ENCODE assay signal across 8 cellular contexts in genomic region chr1:28928306-28928987, GRCh38. TPM values are rescaled to one million over a fixed set of nuclear protein-coding genes. Genes with fewer than 3 reads are reported as not detected.
DNase-seq lines count a peak whose midpoint lies in the region; ATAC-seq, FAIRE-seq and TF ChIP-seq lines count a peak whose summit lies in the region.

No MANE protein-coding gene starts in this region.

- H3K9me1 ChIP-seq in K562 (ENCODE audit: control insufficient read depth, insufficient read depth, low read length), result no peaks in the 10 kb centered on the region

- no peaks in the 10 kb centered on the region for H3K9me2 ChIP-seq in MM.1S (replicated peaks; ENCODE audit: insufficient read depth, low read length)

- H3K4me2 ChIP-seq in MM.1S (ENCODE audit: low read depth, low read length) (peak overlapping the region; percentile 84), K562 (ENCODE audit: insufficient read depth, low read length) (peak overlapping the region; percentile 63)

- H3K27ac Mint-ChIP-seq in CD8-positive, alpha-beta memory T cell, result peak overlapping the region; percentile 16 to 98 (median 84)
- H3K27ac Mint-ChIP-seq in naive thymus-derived CD8-positive, alpha-beta T cell, result peak overlapping the region; percentile 15 to 97 (median 88)

- ATAC-seq in K562 (peak; percentile 35), esophagus mucosa (no peak)
- ATAC-seq in naive thymus-derived CD8-positive, alpha-beta T cell, result peak; percentile 50 to 66

- H3F3A ChIP-seq in MM.1S (ENCODE audit: insufficient read depth, low read length), result peaks cover 31% of the 10 kb centered on the region

- TF ChIP-seq POLR2A in K562 (conservative IDR thresholded peaks at IDR 0.05), result no peak

- H2AFZ ChIP-seq in MM.1S (ENCODE audit: low read length) (no peak overlapping the region), K562 (ENCODE audit: low read depth, low read length) (no peak overlapping the region)

- in situ Hi-C loops in K562 (cut with MboI), result no loop called here

- H3K4me1 Mint-ChIP-seq in CD8-positive, alpha-beta memory T cell, result peaks cover 69 to 89% (median 82%) of the 10 kb centered on the region in 3 donors
- peaks cover 29 to 86% (median 70%) of the 10 kb centered on the region in 4 donors for H3K4me1 Mint-ChIP-seq in naive thymus-derived CD8-positive, alpha-beta T cell

- no peak for TF ChIP-seq CTCF in MM.1S (IDR thresholded peaks at IDR 0.05; ENCODE audit: low read length)
- TF ChIP-seq CTCF in K562 (IDR thresholded peaks at IDR 0.05 in 2 of 3, conservative IDR thresholded peaks at IDR 0.05 in 1 of 3; ENCODE audit: insufficient read depth in 2 of 3, low read depth in 1 of 3, low read length in 3 of 3), result no peak

- peaks cover 90% of the 10 kb centered on the region for H3K4me1 ChIP-seq in CD8-positive, alpha-beta memory T cell (ENCODE audit: insufficient read depth, low read length)
- H3K4me1 ChIP-seq in MM.1S (ENCODE audit: low read length) (peaks cover 33% of the 10 kb centered on the region), K562 (replicated peaks in 1 of 2; ENCODE audit: control insufficient read depth in 2 of 2, insufficient read depth in 2 of 2, low read length in 2 of 2) (peaks cover 34 to 37% of the 10 kb centered on the region in 2 experiments; a peak in 4 of 5 replicates)

- H3K4me3 ChIP-seq in CD8-positive, alpha-beta memory T cell (ENCODE audit: low read length), result peak overlapping the region; percentile 23
- H3K4me3 ChIP-seq in MM.1S (ENCODE audit: low read length), result peak overlapping the region; percentile 33; the same call in 1 of the 2 replicates
- no peak overlapping the region for H3K4me3 ChIP-seq in K562

- intact Hi-C loops in K562 (cut with micrococcal nuclease), result loop anchor here (5.0 kb wide), 1 partner anchor 104 kb away; no protein-coding TSS in a partner anchor

- H3K9me3 Mint-ChIP-seq in CD8-positive, alpha-beta memory T cell, result no peaks in the 10 kb centered on the region
- no peaks in the 10 kb centered on the region for H3K9me3 Mint-ChIP-seq in naive thymus-derived CD8-positive, alpha-beta T cell

- TF ChIP-seq EP300 in K562 (IDR thresholded peaks at IDR 0.05; ENCODE audit: low read length), result peak; percentile 73

- peaks cover 83% of the 10 kb centered on the region for H3K79me2 ChIP-seq in MM.1S (ENCODE audit: low read length)
- H3K79me2 ChIP-seq in K562 (ENCODE audit: control insufficient read depth, insufficient read depth, low read length), result peaks cover 97% of the 10 kb centered on the region

- no peaks in the 10 kb centered on the region for H3K36me3 ChIP-seq in CD8-positive, alpha-beta memory T cell (ENCODE audit: insufficient read depth, low read length)
- H3K36me3 ChIP-seq in MM.1S (replicated peaks; ENCODE audit: insufficient read depth, low read length), result no peaks in the 10 kb centered on the region
- H3K36me3 ChIP-seq in K562 (ENCODE audit: control insufficient read depth, insufficient read depth, low read length), result peaks cover 4% of the 10 kb centered on the region; the same call in 2 of the 3 replicates

- DNase-seq in CD8-positive, alpha-beta memory T cell, result peak in 2 of 5 donors; percentile 37 to 39
- DNase-seq in MM.1S, result no peak
- DNase-seq in K562 (ENCODE audit: extremely low read depth in 1 of 4, low spot score in 3 of 4), result peak in 3 of 4 experiments; percentile 38 to 52 (median 47)
- DNase-seq in naive thymus-derived CD8-positive, alpha-beta T cell, result peak in 3 of 10 donors; percentile 11 to 22 (median 16)
- DNase-seq in Ammon's horn (ENCODE audit: low spot score), result no peak
- DNase-seq in substantia nigra (lab: John Stamatoyannopoulos, UW), result no peak
- no peak for DNase-seq in NOMO-1 treated with dmso at 0.1 percent for 144 hours (lab: John Stamatoyannopoulos, UW; ENCODE audit: unreplicated experiment)

- H3K4me3 Mint-ChIP-seq in CD8-positive, alpha-beta memory T cell, result peak overlapping the region; percentile 55 to 76 (median 73)
- H3K4me3 Mint-ChIP-seq in naive thymus-derived CD8-positive, alpha-beta T cell, result peak overlapping the region; percentile 45 to 79 (median 70)

- POLR2A ChIA-PET in CD8-positive, alpha-beta memory T cell (lab: Charles Lee), result interaction anchor here (0.9 kb wide), 1 partner anchor 55 kb away, joined by 3 read pairs; no protein-coding TSS in a partner anchor
- POLR2A ChIA-PET in K562 (lab: Yijun Ruan, JAX), result interaction anchor here (1.2 to 5.2 kb wide), 9 partner anchors 10 to 279 kb away, joined by 3 to 35 read pairs (median 9); partner anchors contain the start of genes EPB41 and RNU11
- POLR2A ChIA-PET in naive thymus-derived CD8-positive, alpha-beta T cell (lab: Charles Lee), result interaction anchor here (1.1 to 5.9 kb wide), 4 partner anchors 10 to 253 kb away, joined by 3 to 61 read pairs (median 4); partner anchors contain the start of genes EPB41, SRSF4 and YTHDF2

- H3K27me3 ChIP-seq in CD8-positive, alpha-beta memory T cell (ENCODE audit: insufficient read depth, low read length, poor library complexity, severe bottlenecking), result no peaks in the 10 kb centered on the region
- H3K27me3 ChIP-seq in MM.1S (replicated peaks; ENCODE audit: insufficient read depth, low read length), result no peaks in the 10 kb centered on the region
- no peaks in the 10 kb centered on the region for H3K27me3 ChIP-seq in K562 (ENCODE audit: control insufficient read depth in 2 of 2, insufficient read depth in 2 of 2, low read length in 2 of 2)

- 3% methylated on average over 2 of the region's 2 CpGs for WGBS in K562 (ENCODE audit: insufficient coverage, low coverage, missing lambda C conversion rate)

- no peaks in the 10 kb centered on the region for H3K9me3 ChIP-seq in CD8-positive, alpha-beta memory T cell (ENCODE audit: low read length)
- H3K9me3 ChIP-seq in MM.1S (replicated peaks; ENCODE audit: insufficient read depth, low read length), result no peaks in the 10 kb centered on the region
- no peaks in the 10 kb centered on the region for H3K9me3 ChIP-seq in K562 (replicated peaks; ENCODE audit: control insufficient read depth, insufficient read depth, low read depth, low read length)

- H4K20me1 ChIP-seq in MM.1S (ENCODE audit: insufficient read depth, low read length), result peaks cover 4% of the 10 kb centered on the region; the same call in 1 of the 2 replicates
- no peaks in the 10 kb centered on the region for H4K20me1 ChIP-seq in K562 (replicated peaks; ENCODE audit: control insufficient read depth, insufficient read depth, low read length)

- H3K36me3 Mint-ChIP-seq in CD8-positive, alpha-beta memory T cell, result peaks cover 0 to 3% (median 2%) of the 10 kb centered on the region in 3 donors
- H3K36me3 Mint-ChIP-seq in naive thymus-derived CD8-positive, alpha-beta T cell, result peaks cover 0 to 2% (median under 1%) of the 10 kb centered on the region in 3 donors

- H3K27ac ChIP-seq in CD8-positive, alpha-beta memory T cell (ENCODE audit: low read depth, low read length), result peak overlapping the region; percentile 57
- H3K27ac ChIP-seq in MM.1S (ENCODE audit: low read length), result peak overlapping the region; percentile 72; the same call in 1 of the 2 replicates
- H3K27ac ChIP-seq in K562 (ENCODE audit: extremely low read depth, low read depth, low read length), result peak overlapping the region; percentile 86
- H3K27ac ChIP-seq in substantia nigra (ENCODE audit: low read depth, low read length, poor library complexity, severe bottlenecking), result no peak overlapping the region

- peak; percentile 11 for FAIRE-seq in K562 (lab: Jason Lieb, UNC)

- no peak for TF ChIP-seq RAD21 in K562 (CRISPR knock-in tag; conservative IDR thresholded peaks at IDR 0.05 in 1 of 2, IDR thresholded peaks at IDR 0.05 in 1 of 2)

- BruUV-seq in K562 (replicated peaks; lab: Mats Ljungman, UMichigan), result no TSS peak

- CTCF ChIA-PET in CD8-positive, alpha-beta memory T cell (lab: Charles Lee), result interaction anchor here (3.2 kb wide), 1 partner anchor 14 kb away, joined by 11 read pairs; the partner anchor contains the start of gene EPB41
- CTCF ChIA-PET in K562 (lab: Yijun Ruan, JAX; ENCODE audit: low intra/inter-chr PET ratio), result no interaction called here

- no peaks in the 10 kb centered on the region for H3K27me3 Mint-ChIP-seq in CD8-positive, alpha-beta memory T cell
- no peaks in the 10 kb centered on the region for H3K27me3 Mint-ChIP-seq in naive thymus-derived CD8-positive, alpha-beta T cell

- H3K9ac ChIP-seq in MM.1S (ENCODE audit: low read length) (peak overlapping the region; percentile 24; the same call in 1 of the 2 replicates), K562 (ENCODE audit: insufficient read depth in 1 of 2, low read depth in 2 of 2, low read length in 2 of 2) (peak overlapping the region in 1 of 2 experiments; percentile 68; a peak in 2 of 4 replicates)

TF ChIP-seq in K562, 482 proteins besides CTCF, POLR2A, EP300 and RAD21 (continues in another document):
- TF ChIP-seq KAT7 (CRISPR knock-in tag; IDR thresholded peaks at IDR 0.05; ENCODE audit: borderline replicate concordance) (no peak), FOXK1 (CRISPR knock-in tag; IDR thresholded peaks at IDR 0.05; ENCODE audit: borderline replicate concordance) (no peak), SRSF7 (optimal IDR thresholded peaks at IDR 0.05; ENCODE audit: low read depth, low read length) (no peak), MTF1 (CRISPR knock-in tag; IDR thresholded peaks at IDR 0.05; ENCODE audit: borderline replicate concordance) (no peak), GABPA (tag; conservative IDR thresholded peaks at IDR 0.05; ENCODE audit: low read depth) (0 out of 2 replicates have a peak, but pooled peaks have one; percentile 6), PHF8 (IDR thresholded peaks at IDR 0.05; ENCODE audit: borderline replicate concordance, low read length) (no peak)

RNA-seq across cellular contexts. Expression of gene EPB41, which starts 14.1 kb away (rescaled TPM):
- total RNA-seq in CD8-positive, alpha-beta memory T cell, result 10 to 100 TPM; 89.9 to 93.6 TPM
- polyA plus RNA-seq in CD8-positive, alpha-beta memory T cell, result 96.2 TPM
- total RNA-seq in K562 (2011; cell fraction: chromatin; rRNA removed; ENCODE audit: low replicate concordance), result 277 and 637 TPM in 2 replicates
- total RNA-seq in K562 (2011; cell fraction: nucleolus; rRNA removed), result 152 and 208 TPM in 2 replicates
- 354 and 569 TPM in 2 replicates for total RNA-seq in K562 (2011; cell fraction: nucleoplasm; rRNA removed)
- total RNA-seq in K562 (2014; rRNA removed) (141 and 146 TPM in 2 replicates), K562 (2014; rRNA removed; fragmentation: Illumina TruSeq; extraction: Trizol) (169 and 175 TPM in 2 replicates), K562 (2015; rRNA removed; fragmentation: Illumina TruSeq; extraction: Trizol) (186 and 188 TPM in 2 replicates), K562 (2021) (141 and 147 TPM in 2 replicates), esophagus mucosa (33.0 TPM)
- polyA plus RNA-seq in K562 (2011; rRNA removed) (185 and 213 TPM in 2 replicates), K562 (2014; fragmentation: Illumina TruSeq; extraction: Trizol) (150 and 201 TPM in 2 replicates), K562 (2014; fragmentation: Nextera tagmentation; extraction: Ambion mirVana) (1 to 10 TPM; 3.7 to 7.0 TPM), K562 (2014; rRNA removed) (105 and 123 TPM in 2 replicates)
- 72.3 and 123 TPM in 2 replicates for polyA plus RNA-seq in K562 (2011; cell fraction: cytosol; rRNA removed)
- polyA plus RNA-seq in K562 (2011; cell fraction: nucleus; rRNA removed), result 68.9 and 82.0 TPM in 2 replicates
- 89.0 and 98.6 TPM in 2 replicates for polyA plus RNA-seq in K562 (2012)
- polyA minus RNA-seq in K562 (2011; rRNA and poly(A)+ RNA removed), result 313 and 341 TPM in 2 replicates
- polyA minus RNA-seq in K562 (2011; cell fraction: cytosol; rRNA and poly(A)+ RNA removed), result 113 and 123 TPM in 2 replicates
- polyA minus RNA-seq in K562 (2011; cell fraction: nucleus; rRNA and poly(A)+ RNA removed), result 54.0 and 104 TPM in 2 replicates
- total RNA-seq in naive thymus-derived CD8-positive, alpha-beta T cell, result 100 to 1,000 TPM; 300 to 328 TPM
- polyA plus RNA-seq in naive thymus-derived CD8-positive, alpha-beta T cell, result 10 to 100 TPM; 84.1 to 99.9 (median 92.9) TPM

Comparison
In these comparisons a context has a peak if more than half of its experiments do, and no peak if none do; other contexts are left out.
1. DNase-seq: peak in K562 (3 of 4); none in MM.1S (single experiment), Ammon's horn (single experiment), substantia nigra (0 of 49) and NOMO-1 treated with dmso at 0.1 percent for 144 hours (single experiment).